In the genomic region with DNA sequence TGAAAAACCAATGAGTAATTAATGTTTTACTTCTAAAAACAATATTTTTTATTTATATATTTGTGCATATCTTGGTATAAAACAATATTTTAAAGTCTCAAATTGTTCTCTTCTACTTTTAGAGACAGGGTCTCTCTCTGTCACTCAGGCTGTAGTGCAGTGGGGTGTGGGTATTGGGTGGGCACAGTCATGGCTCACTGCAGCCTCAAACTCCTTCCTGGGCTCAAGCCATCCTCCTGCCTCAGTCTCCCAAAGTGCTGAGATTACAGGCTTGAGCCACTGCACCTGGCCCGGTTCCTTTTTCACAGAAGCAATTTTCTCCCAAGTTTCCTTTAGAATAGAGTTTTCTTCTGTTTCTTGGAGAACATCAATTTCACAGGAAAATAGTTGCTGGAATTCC, we compare ENCODE assay signal across 9 cellular contexts.
A peak's percentile ranks its signal among the peaks of the same experiment; 100 is the strongest.
DNase-seq lines count a peak whose midpoint lies in the region; ATAC-seq and TF ChIP-seq lines count a peak whose summit lies in the region.
"Had no signal": no experiment of that assay in that cellular context is flagged by ENCODE, and none has a peak within 500 bp of the region (broad histone marks: within the 10 kb centered on the region; RNA-seq: fewer than 3 reads in every experiment).

No MANE protein-coding gene starts in this region.

- CTCF ChIA-PET in activated CD4-positive, alpha-beta T cell treated with anti-CD3 and anti-CD28 coated beads for 36 hours (lab: Charles Lee) = interaction anchor here (0.8 to 1.1 kb wide), 2 partner anchors 15 to 308 kb away, joined by 3 to 4 read pairs; no protein-coding TSS in a partner anchor
- CTCF ChIA-PET in activated CD8-positive, alpha-beta T cell treated with anti-CD3 and anti-CD28 coated beads for 36 hours (lab: Charles Lee) = interaction anchor here (2.6 kb wide), 1 partner anchor 15 kb away, joined by 11 read pairs; no protein-coding TSS in a partner anchor

- no peak for TF ChIP-seq CTCF in activated CD8-positive, alpha-beta T cell treated with anti-CD3 and anti-CD28 coated beads for 36 hours (IDR thresholded peaks at IDR 0.05)
- TF ChIP-seq CTCF in fibroblast of lung (conservative IDR thresholded peaks at IDR 0.05 in 1 of 2, IDR thresholded peaks at IDR 0.05 in 1 of 2; ENCODE audit: low read depth in 1 of 2, low read length in 2 of 2) = no peak
- TF ChIP-seq CTCF in GM13976 (IDR thresholded peaks at IDR 0.05; ENCODE audit: borderline replicate concordance, control extremely low read depth, extremely low read depth, insufficient read depth, missing control alignments) = no peak

- POLR2A ChIA-PET in activated CD4-positive, alpha-beta T cell treated with anti-CD3 and anti-CD28 coated beads for 36 hours (lab: Charles Lee) = no interaction called here
- POLR2A ChIA-PET in activated CD8-positive, alpha-beta T cell treated with anti-CD3 and anti-CD28 coated beads for 36 hours (lab: Charles Lee) = no interaction called here

- H3K27ac ChIP-seq in fibroblast of lung (ENCODE audit: insufficient read depth, low read length) = no peak overlapping the region

- no peak for DNase-seq in activated CD4-positive, alpha-beta T cell treated with anti-CD3 and anti-CD28 coated beads for 36 hours
- no peak for DNase-seq in activated CD4-positive, alpha-beta T cell treated with anti-CD3 and anti-CD28 coated beads, Interleukin-2, amount 50 U/mL, for 1 hour
- DNase-seq in activated CD8-positive, alpha-beta T cell treated with anti-CD3 and anti-CD28 coated beads for 36 hours = no peak
- no peak for DNase-seq in fibroblast of lung (ENCODE audit: low read depth in 2 of 2)
- no peak for DNase-seq in stimulated activated effector memory CD8-positive, alpha-beta T cell treated with anti-CD3 and anti-CD28 coated beads, Interleukin-12 subunit alpha, Interleukin-12 subunit beta, amount 100 ng/mL, for 72 hours (ENCODE audit: low spot score in 2 of 2)
- no peak for DNase-seq in SHP77 (lab: John Stamatoyannopoulos, UW)
- DNase-seq in epidermal melanocyte (ENCODE audit: insufficient read length, low spot score) = no peak
- DNase-seq in GM13976 (ENCODE audit: low spot score) = no peak

- H3K4me1 ChIP-seq in fibroblast of lung (ENCODE audit: control insufficient read depth, extremely low read depth, insufficient read depth, low read length) = peaks cover 2% of the 10 kb centered on the region

- H3K36me3 Mint-ChIP-seq in activated CD4-positive, alpha-beta T cell treated with anti-CD3 and anti-CD28 coated beads for 36 hours (ENCODE audit: low read depth) = no peaks in the 10 kb centered on the region
- no peaks in the 10 kb centered on the region for H3K36me3 Mint-ChIP-seq in activated CD8-positive, alpha-beta T cell treated with anti-CD3 and anti-CD28 coated beads for 36 hours (ENCODE audit: low read depth)
- no peaks in the 10 kb centered on the region for H3K36me3 Mint-ChIP-seq in stimulated activated effector memory CD8-positive, alpha-beta T cell treated with anti-CD3 and anti-CD28 coated beads, Interleukin-12 subunit alpha, Interleukin-12 subunit beta, amount 100 ng/mL, for 72 hours

- peak overlapping the region; percentile 84 for H3K4me2 ChIP-seq in fibroblast of lung (ENCODE audit: extremely low read depth, insufficient read depth, low read length)

- H3K4me1 Mint-ChIP-seq in activated CD4-positive, alpha-beta T cell treated with anti-CD3 and anti-CD28 coated beads for 36 hours = peaks cover 36% of the 10 kb centered on the region
- peaks cover 15% of the 10 kb centered on the region for H3K4me1 Mint-ChIP-seq in activated CD8-positive, alpha-beta T cell treated with anti-CD3 and anti-CD28 coated beads for 36 hours (ENCODE audit: low read depth)
- peaks cover 41% of the 10 kb centered on the region for H3K4me1 Mint-ChIP-seq in stimulated activated effector memory CD8-positive, alpha-beta T cell treated with anti-CD3 and anti-CD28 coated beads, Interleukin-12 subunit alpha, Interleukin-12 subunit beta, amount 100 ng/mL, for 72 hours

- no peaks in the 10 kb centered on the region for H3K79me2 ChIP-seq in fibroblast of lung (ENCODE audit: control insufficient read depth, insufficient read depth, low read length)

- no peak overlapping the region for H2AFZ ChIP-seq in fibroblast of lung (ENCODE audit: low read length)

- H3K27me3 Mint-ChIP-seq in activated CD4-positive, alpha-beta T cell treated with anti-CD3 and anti-CD28 coated beads for 36 hours = no peaks in the 10 kb centered on the region
- H3K27me3 Mint-ChIP-seq in activated CD8-positive, alpha-beta T cell treated with anti-CD3 and anti-CD28 coated beads for 36 hours = no peaks in the 10 kb centered on the region

- ATAC-seq in activated CD4-positive, alpha-beta T cell treated with anti-CD3 and anti-CD28 coated beads for 36 hours = no peak
- no peak for ATAC-seq in activated CD8-positive, alpha-beta T cell treated with anti-CD3 and anti-CD28 coated beads for 36 hours
- ATAC-seq in stimulated activated effector memory CD8-positive, alpha-beta T cell treated with anti-CD3 and anti-CD28 coated beads, Interleukin-12 subunit alpha, Interleukin-12 subunit beta, amount 100 ng/mL, for 72 hours = no peak

- in situ Hi-C loops in GM13976 (cut with MboI; ENCODE audit: low sequenced_read_pairs, unreplicated experiment) = no loop called here

- no peaks in the 10 kb centered on the region for H3K9me3 Mint-ChIP-seq in activated CD4-positive, alpha-beta T cell treated with anti-CD3 and anti-CD28 coated beads for 36 hours (ENCODE audit: low read depth)
- H3K9me3 Mint-ChIP-seq in activated CD8-positive, alpha-beta T cell treated with anti-CD3 and anti-CD28 coated beads for 36 hours = no peaks in the 10 kb centered on the region
- H3K9me3 Mint-ChIP-seq in stimulated activated effector memory CD8-positive, alpha-beta T cell treated with anti-CD3 and anti-CD28 coated beads, Interleukin-12 subunit alpha, Interleukin-12 subunit beta, amount 100 ng/mL, for 72 hours = no peaks in the 10 kb centered on the region

- peak overlapping the region in 3 of 4 experiments; percentile 42 to 63 (median 61) for H3K4me3 ChIP-seq in fibroblast of lung (replicated peaks in 1 of 4; ENCODE audit: control extremely low read depth in 1 of 4, insufficient read depth in 1 of 4, low read depth in 3 of 4, low read length in 4 of 4)
- H3K4me3 ChIP-seq: lung had no signal

- H3K4me3 Mint-ChIP-seq in activated CD4-positive, alpha-beta T cell treated with anti-CD3 and anti-CD28 coated beads for 36 hours = peak overlapping the region; percentile 75
- H3K4me3 Mint-ChIP-seq in activated CD8-positive, alpha-beta T cell treated with anti-CD3 and anti-CD28 coated beads for 36 hours = peak overlapping the region; percentile 76
- peak overlapping the region; percentile 77 for H3K4me3 Mint-ChIP-seq in stimulated activated effector memory CD8-positive, alpha-beta T cell treated with anti-CD3 and anti-CD28 coated beads, Interleukin-12 subunit alpha, Interleukin-12 subunit beta, amount 100 ng/mL, for 72 hours

- peak overlapping the region; percentile 91 for H3K27ac Mint-ChIP-seq in activated CD4-positive, alpha-beta T cell treated with anti-CD3 and anti-CD28 coated beads for 36 hours
- no peak overlapping the region for H3K27ac Mint-ChIP-seq in activated CD8-positive, alpha-beta T cell treated with anti-CD3 and anti-CD28 coated beads for 36 hours
- peak overlapping the region; percentile 88 for H3K27ac Mint-ChIP-seq in stimulated activated effector memory CD8-positive, alpha-beta T cell treated with anti-CD3 and anti-CD28 coated beads, Interleukin-12 subunit alpha, Interleukin-12 subunit beta, amount 100 ng/mL, for 72 hours

- no peaks in the 10 kb centered on the region for H3K9me3 ChIP-seq in fibroblast of lung (ENCODE audit: control insufficient read depth, insufficient read depth, low read depth, low read length)

- no peaks in the 10 kb centered on the region for H3K36me3 ChIP-seq in fibroblast of lung (ENCODE audit: control insufficient read depth, insufficient read depth, low read length)

- intact Hi-C loops in activated CD4-positive, alpha-beta T cell treated with anti-CD3 and anti-CD28 coated beads for 36 hours (cut with DNase I, micrococcal nuclease) = no loop called here
- intact Hi-C loops in activated CD8-positive, alpha-beta T cell treated with anti-CD3 and anti-CD28 coated beads for 36 hours (cut with micrococcal nuclease) = no loop called here

- no peaks in the 10 kb centered on the region for H4K20me1 ChIP-seq in fibroblast of lung (ENCODE audit: control insufficient read depth, extremely low read depth, insufficient read depth, low read length)

- H3K9ac ChIP-seq in fibroblast of lung (ENCODE audit: insufficient read depth, low read length) = no peak overlapping the region

- no peaks in the 10 kb centered on the region for H3K27me3 ChIP-seq in fibroblast of lung (ENCODE audit: control insufficient read depth, insufficient read depth, low read length)
